Comparison of ENCODE assay signal across 18 cellular contexts in genomic region chr1:4485398-4485797, GRCh38.
DNase-seq lines count a peak whose midpoint lies in the region; ATAC-seq and TF ChIP-seq lines count a peak whose summit lies in the region.
"Had no signal": no experiment of that assay in that cellular context is flagged by ENCODE, and none has a peak within 500 bp of the region (broad histone marks: within the 10 kb centered on the region; RNA-seq: fewer than 3 reads in every experiment).

No MANE protein-coding gene starts in this region.

- peak overlapping the region; percentile 55 for H3K27ac ChIP-seq in cingulate gyrus (ENCODE audit: low read depth, low read length)
- H3K27ac ChIP-seq: coronary artery, lower lobe of right lung, ovary, transverse colon had no signal

- intact Hi-C loops in posterior vena cava (cut with DNase I), result no loop called here

- DNase-seq in NCI-H1105 (lab: John Stamatoyannopoulos, UW) (peak; percentile 68), NCI-H2171 treated with DMSO at 0.1 percent for 48 hours (lab: John Stamatoyannopoulos, UW) (peak; percentile 79), posterior vena cava (ENCODE audit: low spot score) (peak; percentile 43), HEK293T (ENCODE audit: extremely low spot score) (no peak), activated T-cell treated with anti-CD3 and anti-CD28 coated beads for 4 hours (no peak)
- DNase-seq: activated CD8-positive, alpha-beta T cell treated with anti-CD3 and anti-CD28 coated beads for 36 hours; activated T-cell treated with anti-CD3 and anti-CD28 coated beads, Interleukin-2, amount 50 U/mL, for 48 hours; lower lobe of right lung; NCI-H1694; NCI-H774; ovary; stimulated activated naive CD4-positive, alpha-beta T cell treated with Interleukin-2 at 50 U/mL for 16 hours; T-helper 9 cell; transverse colon had no signal

- POLR2A ChIA-PET in HEK293T (lab: Yijun Ruan, JAX), result no interaction called here

- CTCF ChIA-PET in HEK293T (lab: Yijun Ruan, JAX), result no interaction called here

- no peak for ATAC-seq in HG03175 (IDR thresholded peaks at IDR 0.05; ENCODE audit: unreplicated experiment)
- ATAC-seq: activated CD8-positive, alpha-beta T cell treated with anti-CD3 and anti-CD28 coated beads for 36 hours; GM23338; lower lobe of right lung had no signal

TF ChIP-seq in HEK293T, 16 proteins besides CTCF, POLR2A, EP300 and RAD21:
- no peak for TF ChIP-seq SP1 (IDR thresholded peaks at IDR 0.05)
- no peak for TF ChIP-seq FOXM1 (IDR thresholded peaks at IDR 0.05; ENCODE audit: borderline replicate concordance)
- no peak for TF ChIP-seq HDGF (IDR thresholded peaks at IDR 0.05; ENCODE audit: borderline replicate concordance)
- no peak for TF ChIP-seq TARDBP (IDR thresholded peaks at IDR 0.05)
- TF ChIP-seq PKNOX1 (IDR thresholded peaks at IDR 0.05), result no peak
- no peak for TF ChIP-seq FOXA1 (IDR thresholded peaks at IDR 0.05)
- no peak for TF ChIP-seq L3MBTL2 (conservative IDR thresholded peaks at IDR 0.05)
- TF ChIP-seq ARNT (IDR thresholded peaks at IDR 0.05), result no peak
- no peak for TF ChIP-seq ZNF384 (IDR thresholded peaks at IDR 0.05)
- TF ChIP-seq BHLHE40 (IDR thresholded peaks at IDR 0.05; ENCODE audit: borderline replicate concordance), result no peak
- no peak for TF ChIP-seq NFRKB (IDR thresholded peaks at IDR 0.05)
- no peak for TF ChIP-seq CTBP1 (IDR thresholded peaks at IDR 0.05; ENCODE audit: borderline replicate concordance)
- TF ChIP-seq SUZ12 (IDR thresholded peaks at IDR 0.05), result no peak
- no peak for TF ChIP-seq LEF1 (IDR thresholded peaks at IDR 0.05; ENCODE audit: borderline replicate concordance)
- no peak for TF ChIP-seq FOXK2 (IDR thresholded peaks at IDR 0.05)
- no peak for TF ChIP-seq ELF4 (IDR thresholded peaks at IDR 0.05)

Comparison
In these comparisons a context has a peak if more than half of its experiments do, and no peak if none do; other contexts are left out.
1. DNase-seq: peak in NCI-H1105 (single experiment), NCI-H2171 treated with DMSO at 0.1 percent for 48 hours (single experiment) and posterior vena cava (single experiment); none in HEK293T (single experiment) and activated T-cell treated with anti-CD3 and anti-CD28 coated beads for 4 hours (single experiment).